Comparison of ENCODE assay signal across 26 cellular contexts in genomic region chr3:12724794-12725193, GRCh38.
A peak's percentile ranks its signal among the peaks of the same experiment; 100 is the strongest.
DNase-seq lines count a peak whose midpoint lies in the region; ATAC-seq and TF ChIP-seq lines count a peak whose summit lies in the region.
"Had no signal": no experiment of that assay in that cellular context is flagged by ENCODE, and none has a peak within 500 bp of the region (broad histone marks: within the 10 kb centered on the region; RNA-seq: fewer than 3 reads in every experiment).

No MANE protein-coding gene starts in this region.

- POLR2A ChIA-PET in HEK293 (lab: Yijun Ruan, JAX), result no interaction called here

- CTCF ChIA-PET in HEK293 (lab: Yijun Ruan, JAX), result interaction anchor here (0.5 to 1.4 kb wide), 6 partner anchors 11 to 580 kb away, joined by 3 to 4 read pairs (median 3); no protein-coding TSS in a partner anchor

- no peak for ATAC-seq in HG02588 (IDR thresholded peaks at IDR 0.05; ENCODE audit: unreplicated experiment)
- ATAC-seq in GM18498 (IDR thresholded peaks at IDR 0.05; ENCODE audit: unreplicated experiment), result no peak
- ATAC-seq in GM18861 (IDR thresholded peaks at IDR 0.05; ENCODE audit: unreplicated experiment), result no peak
- ATAC-seq: Panc1 had no signal

- TF ChIP-seq CTCF in HEK293 (tag by site-specific recombination; IDR thresholded peaks at IDR 0.05), result no peak
- TF ChIP-seq CTCF in fibroblast of mammary gland (conservative IDR thresholded peaks at IDR 0.05; ENCODE audit: control insufficient read depth, insufficient read depth, low read depth, low read length), result no peak

- peak; percentile 26 for DNase-seq in DMS 273 (lab: John Stamatoyannopoulos, UW; ENCODE audit: unreplicated experiment)
- no peak for DNase-seq in DMS 273 treated with DMSO at 0.1 percent for 48 hours (lab: John Stamatoyannopoulos, UW)
- DNase-seq in amniotic epithelial cell (ENCODE audit: low read depth), result peak; percentile 28
- DNase-seq in fibroblast of mammary gland (ENCODE audit: low read depth), result peak; percentile 19
- DNase-seq: ACHN; BE2C; CD8-positive, alpha-beta memory T cell; DMS153; DND-41; H9; HFFc6; MG63; NCI-H1105 treated with DMSO at 0.1 percent for 48 hours; NCI-H2029; NCI-H446; NCI-H524 treated with DMSO at 0.1 percent for 48 hours; NCI-H774; SHP77 had no signal

- no peaks in the 10 kb centered on the region for H3K9me3 ChIP-seq in HEK293 (ENCODE audit: control insufficient read depth, insufficient read depth, low read depth, low read length)
- H3K9me3 ChIP-seq: BE2C, MG63 had no signal

- H3K27ac ChIP-seq in HEK293 (ENCODE audit: extremely low read depth, low read depth, low read length), result no peak overlapping the region
- H3K27ac ChIP-seq: 22Rv1, RWPE1, SK-N-MC had no signal

- H3K4me3 ChIP-seq in HEK293 (ENCODE audit: low read depth, low read length) (no peak overlapping the region), fibroblast of mammary gland (ENCODE audit: control insufficient read depth, low read depth, low read length) (no peak overlapping the region)
- H3K4me3 ChIP-seq: MG63, SK-N-MC had no signal

- no peaks in the 10 kb centered on the region for H3K4me1 ChIP-seq in HEK293 (ENCODE audit: control insufficient read depth, insufficient read depth, low read length)
- H3K4me1 ChIP-seq: BE2C had no signal

- no peaks in the 10 kb centered on the region for H3K36me3 ChIP-seq in HEK293 (ENCODE audit: control insufficient read depth in 2 of 2, insufficient read depth in 1 of 2, low read length in 2 of 2)
- H3K36me3 ChIP-seq: BE2C, MG63 had no signal

TF ChIP-seq in HEK293, 187 proteins besides CTCF, POLR2A, EP300 and RAD21:
- TF ChIP-seq ZNF335 (tag by site-specific recombination; conservative IDR thresholded peaks at IDR 0.05) (peak; percentile 34; the same call in 1 of the 2 replicates), ZNF433 (tag by site-specific recombination; IDR thresholded peaks at IDR 0.05; ENCODE audit: low read depth) (no peak)
